Comparison of ENCODE assay signal across 11 cellular contexts in the genomic region with DNA sequence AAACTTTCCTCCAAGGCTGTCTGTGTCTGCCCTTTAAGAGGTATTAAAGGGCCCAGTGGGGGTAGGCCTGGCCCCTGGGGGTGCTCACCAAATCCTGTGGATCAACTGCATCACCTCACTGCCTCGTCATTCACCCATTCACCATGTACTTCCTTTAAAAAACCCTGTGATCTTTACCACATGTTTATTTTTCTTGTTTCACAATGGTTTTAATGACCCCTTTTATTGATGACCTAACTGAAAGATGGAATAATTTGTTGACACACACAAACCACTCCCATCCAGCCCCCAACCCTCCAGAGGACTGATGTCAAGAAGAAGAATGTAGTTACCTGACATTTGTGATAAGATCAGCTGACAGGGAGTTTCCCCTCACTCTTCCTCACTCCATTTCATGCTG. TPM values are rescaled to one million over a fixed set of nuclear protein-coding genes. Genes with fewer than 3 reads are reported as not detected.
DNase-seq lines count a peak whose midpoint lies in the region; ATAC-seq, FAIRE-seq and TF ChIP-seq lines count a peak whose summit lies in the region.
"Had no signal": no experiment of that assay in that cellular context is flagged by ENCODE, and none has a peak within 500 bp of the region (broad histone marks: within the 10 kb centered on the region; RNA-seq: fewer than 3 reads in every experiment).

No MANE protein-coding gene starts in this region.

- no peaks in the 10 kb centered on the region for H3K9me3 Mint-ChIP-seq in stimulated activated effector memory CD8-positive, alpha-beta T cell treated with anti-CD3 and anti-CD28 coated beads, Interleukin-12 subunit alpha, Interleukin-12 subunit beta, amount 100 ng/mL, for 72 hours

- TF ChIP-seq EP300 in GM12878 (IDR thresholded peaks at IDR 0.05; ENCODE audit: borderline replicate concordance in 1 of 2, control insufficient read depth in 1 of 2, low read depth in 2 of 2, low read length in 2 of 2): no peak
- TF ChIP-seq EP300 in HepG2 (IDR thresholded peaks at IDR 0.05; ENCODE audit: low read depth in 2 of 2, low read length in 2 of 2): no peak
- TF ChIP-seq EP300 in HepG2 (CRISPR knock-in tag; IDR thresholded peaks at IDR 0.05; ENCODE audit: borderline replicate concordance): no peak

- POLR2A ChIA-PET in GM12878 (lab: Charles Lee) (no interaction called here), HepG2 (lab: Yijun Ruan, JAX) (no interaction called here)

- H3K9me3 ChIP-seq in GM12878 (replicated peaks; ENCODE audit: control insufficient read depth, insufficient read depth, low read length) (no peaks in the 10 kb centered on the region), HepG2 (ENCODE audit: low read length) (no peaks in the 10 kb centered on the region)
- H3K9me3 ChIP-seq: BE2C, Peyer's patch had no signal

- ATAC-seq in GM12878 (peak; percentile 72), HepG2 (no peak)
- peak; percentile 75 for ATAC-seq in stimulated activated effector memory CD8-positive, alpha-beta T cell treated with anti-CD3 and anti-CD28 coated beads, Interleukin-12 subunit alpha, Interleukin-12 subunit beta, amount 100 ng/mL, for 72 hours

- RAD21 ChIA-PET in GM12878 (lab: Charles Lee; ENCODE audit: unreplicated experiment): interaction anchor here (1.1 to 1.5 kb wide), 2 partner anchors 9 to 12 kb away, joined by 3 read pairs; no protein-coding TSS in a partner anchor

- SMC1A ChIA-PET in GM12878 (lab: Charles Lee; ENCODE audit: uncharacterized antibody, unreplicated experiment): interaction anchor here (0.7 to 0.9 kb wide), 2 partner anchors 11 to 349 kb away, joined by 3 to 4 read pairs; no protein-coding TSS in a partner anchor

- H3K36me3 Mint-ChIP-seq in stimulated activated effector memory CD8-positive, alpha-beta T cell treated with anti-CD3 and anti-CD28 coated beads, Interleukin-12 subunit alpha, Interleukin-12 subunit beta, amount 100 ng/mL, for 72 hours: no peaks in the 10 kb centered on the region

- peaks cover 19% of the 10 kb centered on the region for H3K4me1 Mint-ChIP-seq in stimulated activated effector memory CD8-positive, alpha-beta T cell treated with anti-CD3 and anti-CD28 coated beads, Interleukin-12 subunit alpha, Interleukin-12 subunit beta, amount 100 ng/mL, for 72 hours

- H3K4me3 Mint-ChIP-seq in stimulated activated effector memory CD8-positive, alpha-beta T cell treated with anti-CD3 and anti-CD28 coated beads, Interleukin-12 subunit alpha, Interleukin-12 subunit beta, amount 100 ng/mL, for 72 hours: peak overlapping the region; percentile 27

- no peak overlapping the region for H3K4me2 ChIP-seq in GM12878 (ENCODE audit: control insufficient read depth, insufficient read depth)
- no peak overlapping the region for H3K4me2 ChIP-seq in HepG2 (ENCODE audit: low read depth, low read length)

- H3K27ac Mint-ChIP-seq in stimulated activated effector memory CD8-positive, alpha-beta T cell treated with anti-CD3 and anti-CD28 coated beads, Interleukin-12 subunit alpha, Interleukin-12 subunit beta, amount 100 ng/mL, for 72 hours: peak overlapping the region; percentile 45

- peak overlapping the region; percentile 68 for H2AFZ ChIP-seq in GM12878 (ENCODE audit: control insufficient read depth, low read depth, low read length)
- H2AFZ ChIP-seq in HepG2 (ENCODE audit: low read length): no peak overlapping the region

- no peak overlapping the region for H3K4me3 ChIP-seq in GM12878
- H3K4me3 ChIP-seq in HepG2 (replicated peaks in 1 of 3; ENCODE audit: insufficient read depth in 1 of 3, low read depth in 2 of 3, low read length in 3 of 3): no peak overlapping the region
- H3K4me3 ChIP-seq: Peyer's patch had no signal

- no peak for TF ChIP-seq RAD21 in GM12878 (IDR thresholded peaks at IDR 0.05; ENCODE audit: insufficient read depth, low read depth, low read length)
- no peak for TF ChIP-seq RAD21 in HepG2 (CRISPR knock-in tag; IDR thresholded peaks at IDR 0.05)

- no peaks in the 10 kb centered on the region for H3K27me3 ChIP-seq in GM12878 (replicated peaks in 1 of 2; ENCODE audit: control insufficient read depth in 2 of 2, insufficient read depth in 2 of 2, low read length in 1 of 2)
- no peaks in the 10 kb centered on the region for H3K27me3 ChIP-seq in HepG2 (ENCODE audit: control insufficient read depth in 1 of 2, insufficient read depth in 2 of 2, low read length in 2 of 2)
- H3K27me3 ChIP-seq: BE2C, Peyer's patch had no signal

- in situ Hi-C loops in GM12878 (cut with MboI): loop anchor here (10.0 to 25.0 kb wide), 2 partner anchors 344 to 976 kb away; no protein-coding TSS in a partner anchor
- in situ Hi-C loops in HepG2 (cut with HindIII; ENCODE audit: extremely low pct_ligation_motif_present, low pct_unique_long_range_greater_than_20kb): loop anchor here (25.0 kb wide), 1 partner anchor 351 kb away; no protein-coding TSS in a partner anchor

- peak; percentile 24 for DNase-seq in activated CD8-positive, alpha-beta memory T cell treated with anti-CD3 and anti-CD28 coated beads, Interleukin-2, amount 50 U/mL, for 4 hours
- no peak for DNase-seq in activated CD8-positive, alpha-beta memory T cell treated with anti-CD3 and anti-CD28 coated beads for 24 hours
- DNase-seq in HT1080 (ENCODE audit: low read depth): peak; percentile 51
- no peak for DNase-seq in GM12878 (ENCODE audit: low read depth, low spot score)
- DNase-seq in stimulated activated effector memory CD8-positive, alpha-beta T cell treated with anti-CD3 and anti-CD28 coated beads, Interleukin-12 subunit alpha, Interleukin-12 subunit beta, amount 100 ng/mL, for 72 hours (ENCODE audit: low spot score in 2 of 2): no peak
- DNase-seq in NCI-H446 treated with DMSO at 0.1 percent for 48 hours (lab: John Stamatoyannopoulos, UW): no peak
- DNase-seq in HepG2 (ENCODE audit: low spot score): no peak
- no peak for DNase-seq in NCI-H1092 (lab: John Stamatoyannopoulos, UW)
- DNase-seq: BE2C, erythroblast, Peyer's patch had no signal

- H3K27ac ChIP-seq in GM12878 (ENCODE audit: control insufficient read depth, insufficient read depth): no peak overlapping the region
- no peak overlapping the region for H3K27ac ChIP-seq in HepG2 (ENCODE audit: extremely low read length, insufficient read depth, low read length)
- H3K27ac ChIP-seq: Peyer's patch had no signal

- H3K79me2 ChIP-seq in GM12878 (ENCODE audit: control insufficient read depth, insufficient read depth, low read length) (no peaks in the 10 kb centered on the region), HepG2 (ENCODE audit: insufficient read depth, low read length) (no peaks in the 10 kb centered on the region)

- TF ChIP-seq CTCF in GM12878 (IDR thresholded peaks at IDR 0.05 in 2 of 3, conservative IDR thresholded peaks at IDR 0.05 in 1 of 3; ENCODE audit: control insufficient read depth in 2 of 3, extremely low read depth in 1 of 3, insufficient read depth in 1 of 3, low read depth in 3 of 3, low read length in 3 of 3) (no peak), HepG2 (CRISPR knock-in tag; IDR thresholded peaks at IDR 0.05) (no peak)

- no peak for FAIRE-seq in GM12878 (lab: Jason Lieb, UNC)
- no peak for FAIRE-seq in HepG2 (lab: Jason Lieb, UNC)

- H3K4me1 ChIP-seq in GM12878 (ENCODE audit: control insufficient read depth, insufficient read depth, low read length) (no peaks in the 10 kb centered on the region), HepG2 (ENCODE audit: insufficient read depth, low read length) (no peaks in the 10 kb centered on the region)
- H3K4me1 ChIP-seq: BE2C, Peyer's patch had no signal

- H4K20me1 ChIP-seq in GM12878 (ENCODE audit: control insufficient read depth, insufficient read depth): no peaks in the 10 kb centered on the region
- no peaks in the 10 kb centered on the region for H4K20me1 ChIP-seq in HepG2 (ENCODE audit: insufficient read depth, low read length)

- 62% methylated on average over 1 of the region's 1 CpG for WGBS in GM12878 (ENCODE audit: insufficient coverage, insufficient replicate concordance, low lambda C conversion rate, missing lambda C conversion rate)
- WGBS in HepG2 (ENCODE audit: low lambda C conversion rate): 3% methylated on average over 1 of the region's 1 CpG

- CTCF ChIA-PET in GM12878 (lab: Yijun Ruan, JAX) (interaction anchor here (1.0 to 4.2 kb wide), 5 partner anchors 9 to 977 kb away, joined by 3 to 36 read pairs (median 4); no protein-coding TSS in a partner anchor), HepG2 (lab: Yijun Ruan, JAX; ENCODE audit: low intra/inter-chr PET ratio, low total read pairs) (no interaction called here)

- TF ChIP-seq POLR2A in GM12878 (IDR thresholded peaks at IDR 0.05; ENCODE audit: low read depth, low read length) (no peak), HepG2 (IDR thresholded peaks at IDR 0.05; ENCODE audit: insufficient read depth in 1 of 2, low read depth in 2 of 2, low read length in 2 of 2) (no peak)

- no peaks in the 10 kb centered on the region for H3K36me3 ChIP-seq in GM12878 (ENCODE audit: control insufficient read depth in 2 of 2, insufficient read depth in 2 of 2, low read length in 1 of 2)
- H3K36me3 ChIP-seq in HepG2 (replicated peaks in 1 of 2; ENCODE audit: control insufficient read depth in 1 of 2, insufficient read depth in 2 of 2, low read length in 2 of 2): no peaks in the 10 kb centered on the region
- H3K36me3 ChIP-seq: BE2C, Peyer's patch had no signal

- no peak overlapping the region for H3K9ac ChIP-seq in GM12878 (ENCODE audit: control insufficient read depth, insufficient read depth, low read length)
- H3K9ac ChIP-seq in HepG2 (ENCODE audit: insufficient read depth, low read depth, low read length): no peak overlapping the region

- intact Hi-C loops in GM12878 (cut with micrococcal nuclease; ENCODE audit: unreplicated experiment): no loop called here
- intact Hi-C loops in HepG2 (cut with micrococcal nuclease; ENCODE audit: unreplicated experiment): no loop called here

- BruUV-seq in GM12878 (replicated peaks; lab: Mats Ljungman, UMichigan): no TSS peak
- no TSS peak for BruUV-seq in HepG2 (replicated peaks; lab: Mats Ljungman, UMichigan)

RNA-seq across cellular contexts. Expression of a gene that starts 40.8 kb away (rescaled TPM):
- 1.9 and 2.4 TPM in 2 replicates for total RNA-seq in HT1080 (2014; rRNA removed; shearing (Covaris generic))
- 2.4 and 5.3 TPM in 2 replicates for polyA plus RNA-seq in HT1080 (2015; cell fraction: cytosol; rRNA removed)
- 0.61 and 1.5 TPM in 2 replicates for polyA plus RNA-seq in HT1080 (2015; cell fraction: nucleus; rRNA removed)
- total RNA-seq in GM12878 (2013; cell fraction: nucleolus; rRNA removed): not detected in 2 replicates
- not detected in 2 replicates for total RNA-seq in GM12878 (2014; rRNA removed)
- not detected in 2 replicates for total RNA-seq in GM12878 (2014; rRNA removed; fragmentation: Illumina TruSeq; extraction: Trizol)
- not detected in 2 replicates for total RNA-seq in GM12878 (2021)
- 0.30 TPM for polyA plus RNA-seq in GM12878 (2011; ENCODE audit: low read depth)
- not detected in 2 replicates for polyA plus RNA-seq in GM12878 (2011; rRNA removed)
- not detected in 2 replicates for polyA plus RNA-seq in GM12878 (2011; cell fraction: cytosol; rRNA removed)
- not detected in 2 replicates for polyA plus RNA-seq in GM12878 (2011; cell fraction: nucleus; rRNA removed)
- polyA plus RNA-seq in GM12878 (2012): 0.20 and 0.57 TPM in 2 replicates
- polyA plus RNA-seq in GM12878 (2014; fragmentation: Illumina TruSeq; extraction: Trizol): not detected in 2 replicates
- polyA plus RNA-seq in GM12878 (2014; fragmentation: Nextera tagmentation; extraction: Ambion mirVana): under 1 TPM; 0.11 to 0.34 TPM
- polyA plus RNA-seq in GM12878 (2014; rRNA removed): not detected in 2 replicates
- under 1 TPM; 0.52 to 0.69 TPM for polyA plus RNA-seq in GM12878 (2016; fragmentation: Nextera tagmentation; extraction: Ambion mirVana)
- not detected in 2 replicates for polyA minus RNA-seq in GM12878 (2011; rRNA and poly(A)+ RNA removed)
- not detected in 2 replicates for polyA minus RNA-seq in GM12878 (2011; cell fraction: cytosol; rRNA and poly(A)+ RNA removed)
- polyA minus RNA-seq in GM12878 (2011; cell fraction: nucleus; rRNA and poly(A)+ RNA removed): not detected in 2 replicates
- total RNA-seq in HepG2 (2016; rRNA removed; fragmentation: Illumina TruSeq; extraction: Trizol): not detected in 2 replicates
- total RNA-seq in HepG2 (2016; cell fraction: cytosol; rRNA removed; fragmentation: Illumina TruSeq; extraction: Trizol; ENCODE audit: low read depth): not detected in 2 replicates
- not detected in 2 replicates for total RNA-seq in HepG2 (2016; cell fraction: insoluble cytoplasmic fraction; rRNA removed; fragmentation: Illumina TruSeq; extraction: Trizol)
- not detected in 2 replicates for total RNA-seq in HepG2 (2016; cell fraction: membrane; rRNA removed; fragmentation: Illumina TruSeq; extraction: Trizol)
- not detected in 2 replicates for total RNA-seq in HepG2 (2016; cell fraction: nucleus; rRNA removed; fragmentation: Illumina TruSeq; extraction: Trizol)
- polyA plus RNA-seq in HepG2 (2011; rRNA removed): not detected in 2 replicates
- polyA plus RNA-seq in HepG2 (2011; cell fraction: cytosol; rRNA removed): not detected in 2 replicates
- polyA plus RNA-seq in HepG2 (2011; cell fraction: nucleus; rRNA removed): not detected in 2 replicates
- 0.15 and 0.16 TPM in 2 replicates for polyA plus RNA-seq in HepG2 (2012)
- not detected in 2 replicates for polyA plus RNA-seq in HepG2 (2016; cell fraction: cytosol; fragmentation: Illumina TruSeq; extraction: Trizol; ENCODE audit: low read depth)
- not detected in 2 replicates for polyA plus RNA-seq in HepG2 (2016; cell fraction: insoluble cytoplasmic fraction; fragmentation: Illumina TruSeq; extraction: Trizol; ENCODE audit: low read depth)
- polyA plus RNA-seq in HepG2 (2016; cell fraction: membrane; fragmentation: Illumina TruSeq; extraction: Trizol; ENCODE audit: low read depth): not detected in 2 replicates
- polyA plus RNA-seq in HepG2 (2016; cell fraction: nucleus; fragmentation: Illumina TruSeq; extraction: Trizol; ENCODE audit: insufficient read depth, low read depth): not detected in 2 replicates
- not detected in 2 replicates for polyA minus RNA-seq in HepG2 (2011; rRNA and poly(A)+ RNA removed; ENCODE audit: low replicate concordance)
- not detected in 2 replicates for polyA minus RNA-seq in HepG2 (2011; cell fraction: cytosol; rRNA and poly(A)+ RNA removed)
- polyA minus RNA-seq in HepG2 (2011; cell fraction: nucleus; rRNA and poly(A)+ RNA removed): 0.12 and 0.13 TPM in 2 replicates

Comparison
In these comparisons a context has a peak if more than half of its experiments do, and no peak if none do; other contexts are left out.
1. DNase-seq: peak in activated CD8-positive, alpha-beta memory T cell treated with anti-CD3 and anti-CD28 coated beads, Interleukin-2, amount 50 U/mL, for 4 hours (single experiment) and HT1080 (single experiment); none in activated CD8-positive, alpha-beta memory T cell treated with anti-CD3 and anti-CD28 coated beads for 24 hours (single experiment), GM12878 (single experiment), stimulated activated effector memory CD8-positive, alpha-beta T cell treated with anti-CD3 and anti-CD28 coated beads, Interleukin-12 subunit alpha, Interleukin-12 subunit beta, amount 100 ng/mL, for 72 hours (0 of 2), NCI-H446 treated with DMSO at 0.1 percent for 48 hours (single experiment), HepG2 (single experiment) and NCI-H1092 (single experiment).